In the genomic region with DNA sequence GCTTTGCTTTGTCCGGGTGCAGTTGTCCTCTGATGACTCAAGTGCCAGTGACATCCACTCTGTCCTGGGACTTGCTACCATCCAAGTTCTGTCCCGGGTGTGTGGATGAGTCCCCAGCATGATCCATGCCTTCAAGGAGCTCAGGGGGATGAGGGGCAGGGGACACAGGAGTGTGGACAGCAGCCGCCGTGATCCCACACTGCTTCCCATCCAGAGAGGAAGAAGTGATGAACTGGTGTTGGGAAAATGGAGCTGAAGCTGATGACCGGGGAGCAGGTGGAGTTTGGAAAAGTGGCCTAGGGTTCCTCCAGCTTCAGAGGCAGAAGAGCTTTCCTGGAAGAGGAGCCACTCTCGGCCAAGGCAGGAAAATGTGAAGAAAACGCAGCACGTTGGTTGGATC, we compare ENCODE assay signal across 2 cellular contexts.
TF ChIP-seq lines count a peak whose summit lies in the region.

No MANE protein-coding gene starts in this region.

TF ChIP-seq in HEK293, 187 proteins besides CTCF, POLR2A, EP300 and RAD21:
- no peak for TF ChIP-seq HIC1 (tag by site-specific recombination; IDR thresholded peaks at IDR 0.05)
- TF ChIP-seq REPIN1 (tag by site-specific recombination; IDR thresholded peaks at IDR 0.05; ENCODE audit: low read depth) = no peak
- TF ChIP-seq, protein P1, sequence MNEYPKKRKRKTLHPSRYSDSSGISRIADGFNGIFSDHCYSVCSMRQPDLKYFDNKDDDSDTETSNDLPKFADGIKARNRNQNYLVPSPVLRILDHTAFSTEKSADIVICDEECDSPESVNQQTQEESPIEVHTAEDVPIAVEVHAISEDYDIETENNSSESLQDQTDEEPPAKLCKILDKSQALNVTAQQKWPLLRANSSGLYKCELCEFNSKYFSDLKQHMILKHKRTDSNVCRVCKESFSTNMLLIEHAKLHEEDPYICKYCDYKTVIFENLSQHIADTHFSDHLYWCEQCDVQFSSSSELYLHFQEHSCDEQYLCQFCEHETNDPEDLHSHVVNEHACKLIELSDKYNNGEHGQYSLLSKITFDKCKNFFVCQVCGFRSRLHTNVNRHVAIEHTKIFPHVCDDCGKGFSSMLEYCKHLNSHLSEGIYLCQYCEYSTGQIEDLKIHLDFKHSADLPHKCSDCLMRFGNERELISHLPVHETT (tag by site-specific recombination; IDR thresholded peaks at IDR 0.05) = no peak
- TF ChIP-seq ZNF133 (tag by site-specific recombination; IDR thresholded peaks at IDR 0.05) = peak; percentile 20; the same call in 1 of the 2 replicates
- TF ChIP-seq ZNF274 (IDR thresholded peaks at IDR 0.05; ENCODE audit: low read length) = no peak
- TF ChIP-seq ZNF274 (tag by site-specific recombination; IDR thresholded peaks at IDR 0.05; ENCODE audit: borderline replicate concordance) = no peak
- TF ChIP-seq ZSCAN23 (tag by site-specific recombination; IDR thresholded peaks at IDR 0.05) = no peak
- TF ChIP-seq KLF1 (tag by site-specific recombination; IDR thresholded peaks at IDR 0.05) = no peak
- no peak for TF ChIP-seq ZFP69B (tag by site-specific recombination; IDR thresholded peaks at IDR 0.05)
- no peak for TF ChIP-seq ZNF311 (tag by site-specific recombination; IDR thresholded peaks at IDR 0.05; ENCODE audit: borderline replicate concordance)
TF ChIP-seq in HEK293: peak in this region for 1.

TF ChIP-seq in H1, 55 proteins besides CTCF, POLR2A, EP300 and RAD21:
- TF ChIP-seq PHF8 (conservative IDR thresholded peaks at IDR 0.05; ENCODE audit: low read depth, low read length) (no peak), USF2 (IDR thresholded peaks at IDR 0.05; ENCODE audit: low read length) (no peak), GTF2F1 (IDR thresholded peaks at IDR 0.05; ENCODE audit: borderline replicate concordance, low read depth, low read length) (no peak), SIN3A (conservative IDR thresholded peaks at IDR 0.05 in 1 of 2, IDR thresholded peaks at IDR 0.05 in 1 of 2; ENCODE audit: low read depth in 1 of 2, low read length in 2 of 2) (no peak), MAFK (IDR thresholded peaks at IDR 0.05; ENCODE audit: low read depth, low read length) (no peak), EGR1 (IDR thresholded peaks at IDR 0.05; ENCODE audit: borderline replicate concordance, low read depth, low read length) (no peak), CREB1 (IDR thresholded peaks at IDR 0.05) (no peak), RNF2 (IDR thresholded peaks at IDR 0.05; ENCODE audit: borderline replicate concordance, low read depth, low read length, missing control alignments, poor library complexity, severe bottlenecking) (no peak), TBP (IDR thresholded peaks at IDR 0.05; ENCODE audit: low read depth, low read length) (no peak), EZH2 (IDR thresholded peaks at IDR 0.05; ENCODE audit: low read depth, low read length, severe bottlenecking) (no peak), MAX (IDR thresholded peaks at IDR 0.05) (no peak)
